ENCODE assay signal across 14 cellular contexts in genomic region chr17:42200702-42201101, GRCh38. TPM values are rescaled to one million over a fixed set of nuclear protein-coding genes. Genes with fewer than 3 reads are reported as not detected.
A peak's percentile ranks its signal among the peaks of the same experiment; 100 is the strongest.
DNase-seq lines count a peak whose midpoint lies in the region; ATAC-seq and TF ChIP-seq lines count a peak whose summit lies in the region.
"Had no signal": no experiment of that assay in that cellular context is flagged by ENCODE, and none has a peak within 500 bp of the region (broad histone marks: within the 10 kb centered on the region; RNA-seq: fewer than 3 reads in every experiment).

No MANE protein-coding gene starts in this region.

- POLR2A ChIA-PET in HCT116 (lab: Charles Lee), result no interaction called here

- H3K36me3 ChIP-seq in HCT116 (ENCODE audit: control insufficient read depth in 1 of 2, insufficient read depth in 2 of 2, low read length in 2 of 2) (no peaks in the 10 kb centered on the region), tibial artery (peaks cover 48 to 64% (median 63%) of the 10 kb centered on the region in 3 donors)
- H3K36me3 ChIP-seq: MG63 had no signal

- TF ChIP-seq POLR2A in HCT116 (IDR thresholded peaks at IDR 0.05; ENCODE audit: borderline replicate concordance, extremely low read depth, insufficient read depth, insufficient read length), result no peak

- no peaks in the 10 kb centered on the region for H3K27me3 ChIP-seq in HCT116 (ENCODE audit: insufficient read depth, low read length)
- no peaks in the 10 kb centered on the region for H3K27me3 ChIP-seq in right cardiac atrium (ENCODE audit: control insufficient read depth, insufficient read depth)
- no peaks in the 10 kb centered on the region for H3K27me3 ChIP-seq in tibial artery
- H3K27me3 ChIP-seq: MG63 had no signal

- no peak for DNase-seq in HCT116 (ENCODE audit: low read depth, low spot score)
- DNase-seq in anterior cingulate cortex (lab: John Stamatoyannopoulos, UW), result peak in 34 of 58 donors; percentile 8 to 66 (median 30)
- peak; percentile 78 to 87 (median 85) for DNase-seq in right cardiac atrium
- DNase-seq in pons (ENCODE audit: low spot score), result peak; percentile 34
- DNase-seq in GM13977 (ENCODE audit: low spot score), result no peak
- no peak for DNase-seq in tibial artery
- DNase-seq: activated CD8-positive, alpha-beta memory T cell treated with anti-CD3 and anti-CD28 coated beads, Interleukin-2, amount 50 U/mL, for 4 hours; MG63; natural killer cell; NCI-H774; stimulated activated naive CD4-positive, alpha-beta T cell treated with Interleukin-2 at 50 U/mL for 16 hours had no signal

- H3K9ac ChIP-seq in HCT116 (ENCODE audit: low read length), result no peak overlapping the region

- H3K9me3 ChIP-seq in HCT116 (ENCODE audit: control insufficient read depth in 1 of 2, insufficient read depth in 1 of 2, low read depth in 1 of 2, low read length in 2 of 2), result no peaks in the 10 kb centered on the region
- H3K9me3 ChIP-seq in right cardiac atrium (ENCODE audit: control insufficient read depth, low read length), result no peaks in the 10 kb centered on the region
- H3K9me3 ChIP-seq in tibial artery, result no peaks in the 10 kb centered on the region
- H3K9me3 ChIP-seq: MG63 had no signal

- intact Hi-C loops in HCT116 (cut with micrococcal nuclease), result no loop called here
- intact Hi-C loops in right cardiac atrium (cut with DNase I), result no loop called here
- intact Hi-C loops in tibial artery (cut with DNase I; ENCODE audit: low total_unique reads), result no loop called here

- no peak for ATAC-seq in HCT116
- ATAC-seq in right cardiac atrium, result peak; percentile 93 to 95
- ATAC-seq in HG03520 (IDR thresholded peaks at IDR 0.05; ENCODE audit: unreplicated experiment), result no peak
- no peak for ATAC-seq in HG02759 (IDR thresholded peaks at IDR 0.05; ENCODE audit: unreplicated experiment)
- ATAC-seq: natural killer cell had no signal

- H3K4me3 ChIP-seq in HCT116 (replicated peaks in 1 of 2; ENCODE audit: low read depth in 1 of 2, low read length in 2 of 2) (no peak overlapping the region), right cardiac atrium (ENCODE audit: low read length) (no peak overlapping the region), tibial artery (no peak overlapping the region)
- H3K4me3 ChIP-seq: MG63 had no signal

- H3K27ac ChIP-seq in HCT116 (ENCODE audit: low read depth, low read length) (no peak overlapping the region), right cardiac atrium (ENCODE audit: low read length) (peak overlapping the region; percentile 37), tibial artery (no peak overlapping the region)

- H4K20me1 ChIP-seq in HCT116 (ENCODE audit: insufficient read depth), result no peaks in the 10 kb centered on the region

- TF ChIP-seq RAD21 in HCT116 (IDR thresholded peaks at IDR 0.05; ENCODE audit: low read depth), result no peak

- CTCF ChIA-PET in HCT116 (lab: Charles Lee), result no interaction called here

- no peak for TF ChIP-seq CTCF in HCT116 (IDR thresholded peaks at IDR 0.05 in 2 of 3, conservative IDR thresholded peaks at IDR 0.05 in 1 of 3; ENCODE audit: borderline replicate concordance in 1 of 3, insufficient read depth in 1 of 3, low read depth in 2 of 3, low read length in 2 of 3)
- TF ChIP-seq CTCF in GM13977 (IDR thresholded peaks at IDR 0.05; ENCODE audit: extremely low read depth, insufficient read depth, missing control alignments), result no peak
- no peak for TF ChIP-seq CTCF in tibial artery (IDR thresholded peaks at IDR 0.05)

- RAD21 ChIA-PET in HCT116 (lab: Charles Lee; ENCODE audit: low non-redundant PET in 1 of 2, low total read pairs in 2 of 2, uncharacterized antibody in 2 of 2, unreplicated experiment in 2 of 2), result no interaction called here

- BruUV-seq in HCT116 (replicated peaks; lab: Mats Ljungman, UMichigan), result TSS peak; percentile 36

- H2AFZ ChIP-seq in HCT116 (ENCODE audit: low read depth, low read length, poor library complexity, severe bottlenecking), result no peak overlapping the region

- 24% methylated on average over 9 of the region's 9 CpGs for WGBS in right cardiac atrium

- in situ Hi-C loops in GM13977 (cut with MboI; ENCODE audit: low pct_unique_long_range_greater_than_20kb, low sequenced_read_pairs, unreplicated experiment), result no loop called here

- H3K4me2 ChIP-seq in HCT116 (ENCODE audit: low read length), result no peak overlapping the region

- no peaks in the 10 kb centered on the region for H3K9me2 ChIP-seq in HCT116 (ENCODE audit: insufficient read depth)

- no peaks in the 10 kb centered on the region for H3K79me2 ChIP-seq in HCT116 (ENCODE audit: insufficient read depth, low read length)

- no peaks in the 10 kb centered on the region for H3K4me1 ChIP-seq in HCT116 (ENCODE audit: control insufficient read depth in 1 of 2, insufficient read depth in 2 of 2, low read length in 2 of 2)
- H3K4me1 ChIP-seq in right cardiac atrium (ENCODE audit: control insufficient read depth, insufficient read depth, low read length), result peaks cover 4% of the 10 kb centered on the region
- no peaks in the 10 kb centered on the region for H3K4me1 ChIP-seq in tibial artery

TF ChIP-seq in HCT116, 20 proteins besides CTCF, POLR2A, EP300 and RAD21 (continues in another document):
- TF ChIP-seq TCF7L2 (IDR thresholded peaks at IDR 0.05; ENCODE audit: borderline replicate concordance, extremely low read depth, insufficient read depth, insufficient read length), result no peak
- no peak for TF ChIP-seq ELF1 (IDR thresholded peaks at IDR 0.05; ENCODE audit: borderline replicate concordance, low read depth)
- no peak for TF ChIP-seq MAX (IDR thresholded peaks at IDR 0.05)
- TF ChIP-seq EZH2 (IDR thresholded peaks at IDR 0.05), result no peak
- no peak for TF ChIP-seq SRF (IDR thresholded peaks at IDR 0.05; ENCODE audit: low read depth)
- TF ChIP-seq ZNF274 (IDR thresholded peaks at IDR 0.05; ENCODE audit: low read depth, low read length), result no peak
- TF ChIP-seq ZFX (IDR thresholded peaks at IDR 0.05), result no peak
- TF ChIP-seq EGR1 (IDR thresholded peaks at IDR 0.05; ENCODE audit: low read depth), result no peak
- no peak for TF ChIP-seq FOSL1 (IDR thresholded peaks at IDR 0.05; ENCODE audit: low read depth)
- no peak for TF ChIP-seq EZH2phosphoT487 (IDR thresholded peaks at IDR 0.05; ENCODE audit: borderline replicate concordance)
- no peak for TF ChIP-seq CBX3 (IDR thresholded peaks at IDR 0.05; ENCODE audit: low read depth)
- no peak for TF ChIP-seq ZBTB33 (IDR thresholded peaks at IDR 0.05; ENCODE audit: extremely low read depth, insufficient replicate concordance, low read length)
- TF ChIP-seq SP1 (IDR thresholded peaks at IDR 0.05; ENCODE audit: low read depth), result no peak
- no peak for TF ChIP-seq REST (IDR thresholded peaks at IDR 0.05; ENCODE audit: low read depth)

RNA-seq across cellular contexts. Expression of gene GHDC, which starts 6.4 kb away (rescaled TPM):
- total RNA-seq in HCT116 (2021; ENCODE audit: unreplicated experiment) (13.2 TPM), right cardiac atrium (10 to 100 TPM; 11.5 to 15.4 (median 13.1) TPM)
- polyA plus RNA-seq in HCT116 (2012), result 12.7 and 14.8 TPM in 2 replicates
- 10.5 TPM for polyA plus RNA-seq in right cardiac atrium

RNA-seq across cellular contexts. Expression of gene HCRT, which starts 15.4 kb away (rescaled TPM):
- total RNA-seq in HCT116 (2021; ENCODE audit: unreplicated experiment), result not detected
- not detected in 2 replicates for polyA plus RNA-seq in HCT116 (2012)
- not detected for total RNA-seq in right cardiac atrium
- polyA plus RNA-seq in right cardiac atrium, result not detected
- total RNA-seq: chondrocyte, natural killer cell had no signal

RNA-seq across cellular contexts. Expression of gene KCNH4, which starts 19.8 kb away (rescaled TPM):
- total RNA-seq in HCT116 (2021; ENCODE audit: unreplicated experiment) (not detected), right cardiac atrium (under 1 TPM in 3 of 4 donors, not detected in 1; 0.06 to 0.28 (median 0.14) TPM)
- polyA plus RNA-seq in HCT116 (2012), result not detected in 2 replicates
- polyA plus RNA-seq in right cardiac atrium, result 0.14 TPM
- total RNA-seq: chondrocyte had no signal

RNA-seq across cellular contexts. Expression of gene RAB5C, which starts 45.9 kb away (rescaled TPM):
- 115 TPM for total RNA-seq in HCT116 (2021; ENCODE audit: unreplicated experiment)
- polyA plus RNA-seq in HCT116 (2012), result 135 and 136 TPM in 2 replicates
- total RNA-seq in right cardiac atrium, result 10 to 100 TPM; 39.9 to 58.1 (median 53.8) TPM
- 55.0 TPM for polyA plus RNA-seq in right cardiac atrium

Comparison
In these comparisons a context has a peak if more than half of its experiments do, and no peak if none do; other contexts are left out.
1. ATAC-seq: peak in right cardiac atrium (2 of 2); none in HCT116 (single experiment), HG03520 (single experiment) and HG02759 (single experiment).
2. DNase-seq: peak in anterior cingulate cortex (34 of 58), right cardiac atrium (3 of 3) and pons (single experiment); none in HCT116 (single experiment), GM13977 (single experiment) and tibial artery (0 of 2).